8 cellular contexts compared by ENCODE assay signal in genomic region chr1:40664791-40665190, GRCh38. TPM values are rescaled to one million over a fixed set of nuclear protein-coding genes. Genes with fewer than 3 reads are reported as not detected.
A peak's percentile ranks its signal among the peaks of the same experiment; 100 is the strongest.
DNase-seq lines count a peak whose midpoint lies in the region; ATAC-seq and TF ChIP-seq lines count a peak whose summit lies in the region.

No MANE protein-coding gene starts in this region.

- 5 to 18% methylated on average over 2 of the region's 2 CpGs for WGBS in testis, 2 donors

- peaks cover 29% of the 10 kb centered on the region for H3K4me1 Mint-ChIP-seq in activated T-cell treated with anti-CD3 and anti-CD28 coated beads, Interleukin-2, amount 50 U/mL, for 24 hours (ENCODE audit: low read depth)
- peaks cover 39% of the 10 kb centered on the region for H3K4me1 Mint-ChIP-seq in WTC11

- ATAC-seq in WTC11 (no peak), HG03135 (IDR thresholded peaks at IDR 0.05; ENCODE audit: unreplicated experiment) (no peak), HG03196 (IDR thresholded peaks at IDR 0.05; ENCODE audit: unreplicated experiment) (no peak), omental fat pad (ENCODE audit: low FRiP score) (no peak)

- H3K9me3 ChIP-seq in testis = no peaks in the 10 kb centered on the region

- POLR2A ChIA-PET in WTC11 (lab: Charles Lee) = interaction anchor here (1.0 to 2.1 kb wide), 2 partner anchors 26 to 27 kb away, joined by 3 to 17 read pairs; partner anchors contain the start of gene NFYC

- no peak for TF ChIP-seq CTCF in WTC11 (IDR thresholded peaks at IDR 0.05)
- TF ChIP-seq CTCF in testis (IDR thresholded peaks at IDR 0.05) = no peak
- no peak for TF ChIP-seq CTCF in omental fat pad (IDR thresholded peaks at IDR 0.05)

- peak overlapping the region; percentile 60 for H3K4me3 ChIP-seq in iPS-11a (ENCODE audit: low read depth, low read length)
- peak overlapping the region; percentile 64 to 65 for H3K4me3 ChIP-seq in testis

- H3K4me3 Mint-ChIP-seq in activated T-cell treated with anti-CD3 and anti-CD28 coated beads, Interleukin-2, amount 50 U/mL, for 24 hours = peak overlapping the region; percentile 65
- peak overlapping the region; percentile 75 for H3K4me3 Mint-ChIP-seq in WTC11

- H3K9me3 Mint-ChIP-seq in activated T-cell treated with anti-CD3 and anti-CD28 coated beads, Interleukin-2, amount 50 U/mL, for 24 hours = no peaks in the 10 kb centered on the region
- no peaks in the 10 kb centered on the region for H3K9me3 Mint-ChIP-seq in WTC11

- no peaks in the 10 kb centered on the region for H3K27me3 Mint-ChIP-seq in activated T-cell treated with anti-CD3 and anti-CD28 coated beads, Interleukin-2, amount 50 U/mL, for 24 hours
- H3K27me3 Mint-ChIP-seq in WTC11 (ENCODE audit: low read depth) = peaks cover 2% of the 10 kb centered on the region; the same call in 1 of the 2 replicates

- intact Hi-C loops in testis (cut with DNase I; ENCODE audit: low total_unique reads) = no loop called here

- no peaks in the 10 kb centered on the region for H3K36me3 ChIP-seq in testis (ENCODE audit: low read depth, missing control alignments)

- no peaks in the 10 kb centered on the region for H3K27me3 ChIP-seq in testis

- no peak overlapping the region for H3K27ac Mint-ChIP-seq in activated T-cell treated with anti-CD3 and anti-CD28 coated beads, Interleukin-2, amount 50 U/mL, for 24 hours
- H3K27ac Mint-ChIP-seq in WTC11 = no peak overlapping the region

- no peaks in the 10 kb centered on the region for H3K36me3 Mint-ChIP-seq in activated T-cell treated with anti-CD3 and anti-CD28 coated beads, Interleukin-2, amount 50 U/mL, for 24 hours (ENCODE audit: low read depth)
- no peaks in the 10 kb centered on the region for H3K36me3 Mint-ChIP-seq in WTC11

- peaks cover 6% of the 10 kb centered on the region for H3K4me1 ChIP-seq in testis

- no peak for DNase-seq in activated T-cell treated with anti-CD3 and anti-CD28 coated beads, Interleukin-2, amount 50 U/mL, for 24 hours
- no peak for DNase-seq in activated T-cell treated with anti-CD3 and anti-CD28 coated beads for 4 hours
- no peak for DNase-seq in WTC11 (ENCODE audit: low spot score)
- DNase-seq in testis = no peak
- DNase-seq in omental fat pad (ENCODE audit: low spot score) = no peak

- CTCF ChIA-PET in WTC11 (lab: Charles Lee) = interaction anchor here (0.6 to 2.2 kb wide), 15 partner anchors 13 to 258 kb away, joined by 3 to 10 read pairs (median 5); partner anchors contain the start of gene NFYC

- no peak for TF ChIP-seq POLR2A in testis (IDR thresholded peaks at IDR 0.05)

- H3K27ac ChIP-seq in testis = no peak overlapping the region

TF ChIP-seq in WTC11, 78 proteins besides CTCF, POLR2A, EP300 and RAD21 (continues in another document):
- TF ChIP-seq HMGA2 (CRISPR knock-in tag; IDR thresholded peaks at IDR 0.05) (no peak), CDX4 (CRISPR knock-in tag; IDR thresholded peaks at IDR 0.05; ENCODE audit: borderline replicate concordance) (no peak), SOX15 (CRISPR knock-in tag; IDR thresholded peaks at IDR 0.05) (no peak), E2F1 (CRISPR knock-in tag; IDR thresholded peaks at IDR 0.05) (no peak), TEAD4 (CRISPR knock-in tag; IDR thresholded peaks at IDR 0.05) (no peak), NR2C2 (CRISPR knock-in tag; IDR thresholded peaks at IDR 0.05) (no peak), MXD4 (CRISPR knock-in tag; IDR thresholded peaks at IDR 0.05; ENCODE audit: borderline replicate concordance) (no peak), PREB (CRISPR knock-in tag; IDR thresholded peaks at IDR 0.05; ENCODE audit: borderline replicate concordance) (no peak), NR3C1 (CRISPR knock-in tag; conservative IDR thresholded peaks at IDR 0.05; ENCODE audit: low read depth) (no peak), RORB (CRISPR knock-in tag; IDR thresholded peaks at IDR 0.05) (no peak), SP1 (CRISPR knock-in tag; conservative IDR thresholded peaks at IDR 0.05) (no peak), SMAD3 (CRISPR knock-in tag; IDR thresholded peaks at IDR 0.05; ENCODE audit: borderline replicate concordance) (no peak), NFATC4 (CRISPR knock-in tag; IDR thresholded peaks at IDR 0.05) (no peak)
- TF ChIP-seq, protein P1, sequence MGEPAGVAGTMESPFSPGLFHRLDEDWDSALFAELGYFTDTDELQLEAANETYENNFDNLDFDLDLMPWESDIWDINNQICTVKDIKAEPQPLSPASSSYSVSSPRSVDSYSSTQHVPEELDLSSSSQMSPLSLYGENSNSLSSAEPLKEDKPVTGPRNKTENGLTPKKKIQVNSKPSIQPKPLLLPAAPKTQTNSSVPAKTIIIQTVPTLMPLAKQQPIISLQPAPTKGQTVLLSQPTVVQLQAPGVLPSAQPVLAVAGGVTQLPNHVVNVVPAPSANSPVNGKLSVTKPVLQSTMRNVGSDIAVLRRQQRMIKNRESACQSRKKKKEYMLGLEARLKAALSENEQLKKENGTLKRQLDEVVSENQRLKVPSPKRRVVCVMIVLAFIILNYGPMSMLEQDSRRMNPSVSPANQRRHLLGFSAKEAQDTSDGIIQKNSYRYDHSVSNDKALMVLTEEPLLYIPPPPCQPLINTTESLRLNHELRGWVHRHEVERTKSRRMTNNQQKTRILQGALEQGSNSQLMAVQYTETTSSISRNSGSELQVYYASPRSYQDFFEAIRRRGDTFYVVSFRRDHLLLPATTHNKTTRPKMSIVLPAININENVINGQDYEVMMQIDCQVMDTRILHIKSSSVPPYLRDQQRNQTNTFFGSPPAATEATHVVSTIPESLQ (CRISPR knock-in tag; IDR thresholded peaks at IDR 0.05) = no peak
- TF ChIP-seq, protein P2, sequence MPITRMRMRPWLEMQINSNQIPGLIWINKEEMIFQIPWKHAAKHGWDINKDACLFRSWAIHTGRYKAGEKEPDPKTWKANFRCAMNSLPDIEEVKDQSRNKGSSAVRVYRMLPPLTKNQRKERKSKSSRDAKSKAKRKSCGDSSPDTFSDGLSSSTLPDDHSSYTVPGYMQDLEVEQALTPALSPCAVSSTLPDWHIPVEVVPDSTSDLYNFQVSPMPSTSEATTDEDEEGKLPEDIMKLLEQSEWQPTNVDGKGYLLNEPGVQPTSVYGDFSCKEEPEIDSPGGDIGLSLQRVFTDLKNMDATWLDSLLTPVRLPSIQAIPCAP (CRISPR knock-in tag; IDR thresholded peaks at IDR 0.05) = no peak
- TF ChIP-seq, protein P3, sequence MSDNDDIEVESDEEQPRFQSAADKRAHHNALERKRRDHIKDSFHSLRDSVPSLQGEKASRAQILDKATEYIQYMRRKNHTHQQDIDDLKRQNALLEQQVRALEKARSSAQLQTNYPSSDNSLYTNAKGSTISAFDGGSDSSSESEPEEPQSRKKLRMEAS (CRISPR knock-in tag; IDR thresholded peaks at IDR 0.05) = no peak
- TF ChIP-seq, protein P4, sequence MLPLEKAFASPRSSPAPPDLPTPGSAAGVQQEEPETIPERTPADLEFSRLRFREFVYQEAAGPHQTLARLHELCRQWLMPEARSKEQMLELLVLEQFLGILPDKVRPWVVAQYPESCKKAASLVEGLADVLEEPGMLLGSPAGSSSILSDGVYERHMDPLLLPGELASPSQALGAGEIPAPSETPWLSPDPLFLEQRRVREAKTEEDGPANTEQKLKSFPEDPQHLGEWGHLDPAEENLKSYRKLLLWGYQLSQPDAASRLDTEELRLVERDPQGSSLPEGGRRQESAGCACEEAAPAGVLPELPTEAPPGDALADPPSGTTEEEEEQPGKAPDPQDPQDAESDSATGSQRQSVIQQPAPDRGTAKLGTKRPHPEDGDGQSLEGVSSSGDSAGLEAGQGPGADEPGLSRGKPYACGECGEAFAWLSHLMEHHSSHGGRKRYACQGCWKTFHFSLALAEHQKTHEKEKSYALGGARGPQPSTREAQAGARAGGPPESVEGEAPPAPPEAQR (CRISPR knock-in tag; IDR thresholded peaks at IDR 0.05) = no peak
- TF ChIP-seq, protein P5, sequence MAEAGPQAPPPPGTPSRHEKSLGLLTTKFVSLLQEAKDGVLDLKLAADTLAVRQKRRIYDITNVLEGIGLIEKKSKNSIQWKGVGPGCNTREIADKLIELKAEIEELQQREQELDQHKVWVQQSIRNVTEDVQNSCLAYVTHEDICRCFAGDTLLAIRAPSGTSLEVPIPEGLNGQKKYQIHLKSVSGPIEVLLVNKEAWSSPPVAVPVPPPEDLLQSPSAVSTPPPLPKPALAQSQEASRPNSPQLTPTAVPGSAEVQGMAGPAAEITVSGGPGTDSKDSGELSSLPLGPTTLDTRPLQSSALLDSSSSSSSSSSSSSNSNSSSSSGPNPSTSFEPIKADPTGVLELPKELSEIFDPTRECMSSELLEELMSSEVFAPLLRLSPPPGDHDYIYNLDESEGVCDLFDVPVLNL (CRISPR knock-in tag; IDR thresholded peaks at IDR 0.05; ENCODE audit: borderline replicate concordance, low read depth) = no peak

RNA-seq across cellular contexts. Expression of gene RIMS3, which starts 0.7 kb away (rescaled TPM):
- total RNA-seq in WTC11 (2021) (19.8 to 19.9 TPM (median 19.8 TPM) in 3 replicates), testis (1 to 10 TPM; 4.6 to 9.4 TPM), omental fat pad (1 to 10 TPM in 3 of 4 donors, under 1 TPM in 1; 0.79 to 2.2 (median 1.7) TPM)
- 8.3 TPM for polyA plus RNA-seq in testis (ENCODE audit: insufficient read depth, low read depth, low replicate concordance)

RNA-seq across cellular contexts. Expression of gene NFYC, which starts 26.7 kb away (rescaled TPM):
- total RNA-seq in WTC11 (2021) = 46.5 to 47.5 TPM (median 47.4 TPM) in 3 replicates
- 10 to 100 TPM; 69.1 to 83.9 TPM for total RNA-seq in testis
- polyA plus RNA-seq in testis (ENCODE audit: insufficient read depth, low read depth, low replicate concordance) = 70.0 TPM
- total RNA-seq in omental fat pad = 10 to 100 TPM; 29.8 to 44.6 (median 32.4) TPM
